ENCODE assay signal across 2 cellular contexts in the genomic region with DNA sequence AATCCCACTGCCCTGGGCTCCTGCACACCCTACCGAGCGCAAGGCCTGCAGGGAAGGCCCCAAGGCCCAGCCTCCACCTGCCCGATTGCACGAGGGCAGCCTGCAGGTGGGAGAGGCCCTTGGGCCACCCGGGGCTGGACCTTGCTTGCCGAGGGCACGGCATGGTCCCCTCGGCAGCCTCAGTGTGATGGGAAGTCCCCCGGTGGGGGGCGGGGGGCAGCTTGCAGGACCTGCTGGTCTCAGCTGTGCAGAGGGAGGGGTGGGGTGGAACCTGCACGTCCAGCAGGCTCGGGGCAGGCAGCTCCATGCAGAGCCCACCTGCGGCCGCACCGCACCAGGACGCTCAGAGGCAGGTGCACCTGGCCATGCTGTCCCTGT.
TF ChIP-seq lines count a peak whose summit lies in the region.

No MANE protein-coding gene starts in this region.

TF ChIP-seq in HEK293, 187 proteins besides CTCF, POLR2A, EP300 and RAD21:
- TF ChIP-seq ZBTB44 (tag by site-specific recombination; IDR thresholded peaks at IDR 0.05), result no peak
- peak; percentile 80 for TF ChIP-seq ZIC2 (tag by site-specific recombination; IDR thresholded peaks at IDR 0.05)
- TF ChIP-seq ZNF610 (tag by site-specific recombination; IDR thresholded peaks at IDR 0.05; ENCODE audit: borderline replicate concordance), result no peak

TF ChIP-seq in H1, 55 proteins besides CTCF, POLR2A, EP300 and RAD21 (continued from another document):
- TF ChIP-seq SUZ12 (IDR thresholded peaks at IDR 0.05; ENCODE audit: low read length) (no peak), BACH1 (IDR thresholded peaks at IDR 0.05; ENCODE audit: low read length) (no peak), ASH2L (IDR thresholded peaks at IDR 0.05; ENCODE audit: low read length) (no peak), SP4 (IDR thresholded peaks at IDR 0.05; ENCODE audit: low read length) (no peak), KDM5A (IDR thresholded peaks at IDR 0.05; ENCODE audit: low read length) (no peak), TAF1 (IDR thresholded peaks at IDR 0.05; ENCODE audit: low read depth, low read length) (no peak), POU5F1 (IDR thresholded peaks at IDR 0.05; ENCODE audit: low read depth, low read length) (no peak), RBBP5 (IDR thresholded peaks at IDR 0.05; ENCODE audit: borderline replicate concordance, low read depth, low read length) (no peak), SP2 (IDR thresholded peaks at IDR 0.05; ENCODE audit: low read length) (no peak), CBX5 (IDR thresholded peaks at IDR 0.05; ENCODE audit: low read depth, low read length) (no peak)
TF ChIP-seq in H1: peak in this region for 0.
